ENCODE assay signal across 9 cellular contexts in the genomic region with DNA sequence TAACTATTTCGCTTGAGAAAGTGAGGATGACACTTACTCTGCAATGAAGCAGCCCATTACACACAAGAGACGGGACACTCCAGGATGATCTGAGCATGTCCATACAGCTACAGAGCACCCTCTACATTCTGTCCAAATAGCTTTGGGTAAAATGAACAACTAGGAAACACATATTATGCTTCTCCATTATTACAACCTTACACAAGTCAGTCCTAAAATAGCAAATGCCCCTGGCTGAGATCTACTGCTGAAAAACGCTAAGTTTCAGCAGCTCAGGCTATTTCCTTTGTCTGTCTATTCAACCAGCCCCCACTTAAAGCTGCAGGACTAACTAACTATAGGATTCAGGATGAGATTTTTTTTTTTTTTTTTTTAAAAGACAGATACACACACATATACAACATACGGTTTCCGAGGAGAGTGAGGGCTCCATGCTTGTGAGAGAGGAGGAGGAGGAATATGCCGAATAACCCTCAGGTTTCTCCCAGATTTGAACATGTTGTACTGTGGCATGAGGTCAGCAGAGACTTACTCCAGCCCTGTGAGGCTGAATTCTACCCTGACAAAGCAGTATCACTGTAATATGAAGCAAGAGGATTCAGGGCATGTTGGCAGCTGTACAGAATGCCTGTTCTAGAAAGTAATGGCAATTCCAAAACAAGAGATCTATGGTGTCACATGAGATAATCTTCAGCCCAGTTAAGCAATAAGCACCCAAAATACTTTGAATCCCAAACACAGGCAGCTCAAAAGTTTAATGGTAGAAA.
DNase-seq lines count a peak whose midpoint lies in the region; ATAC-seq and TF ChIP-seq lines count a peak whose summit lies in the region.
"Had no signal": no experiment of that assay in that cellular context is flagged by ENCODE, and none has a peak within 500 bp of the region (broad histone marks: within the 10 kb centered on the region; RNA-seq: fewer than 3 reads in every experiment).

No MANE protein-coding gene starts in this region.

- H3K9me3 Mint-ChIP-seq in endodermal cell = no peaks in the 10 kb centered on the region
- H3K9me3 Mint-ChIP-seq: dendritic cell treated with granulocyte-macrophage colony-stimulating factor and Interleukin-4, amounts not matched to agents 40 ng/mL and 50 ng/mL, for 4 days had no signal

- TF ChIP-seq POLR2A in transverse colon (IDR thresholded peaks at IDR 0.05) = no peak

- ATAC-seq in HG03439 (IDR thresholded peaks at IDR 0.05; ENCODE audit: unreplicated experiment) (no peak), GM18511 (IDR thresholded peaks at IDR 0.05; ENCODE audit: unreplicated experiment) (no peak), GM18870 (IDR thresholded peaks at IDR 0.05; ENCODE audit: unreplicated experiment) (no peak)

- no peak overlapping the region for H3K4me3 Mint-ChIP-seq in endodermal cell
- H3K4me3 Mint-ChIP-seq: dendritic cell treated with granulocyte-macrophage colony-stimulating factor and Interleukin-4, amounts not matched to agents 40 ng/mL and 50 ng/mL, for 4 days had no signal

- H3K36me3 Mint-ChIP-seq in endodermal cell (ENCODE audit: low read depth) = peaks cover 2% of the 10 kb centered on the region

- DNase-seq in NCI-H2196 treated with DMSO at 0.1 percent for 48 hours (lab: John Stamatoyannopoulos, UW; ENCODE audit: unreplicated experiment) = peak; percentile 38
- peak; percentile 52 for DNase-seq in epithelial cell of proximal tubule (ENCODE audit: low read depth)
- DNase-seq in midbrain (lab: John Stamatoyannopoulos, UW) = peak; percentile 45
- peak; percentile 29 for DNase-seq in transverse colon
- no peak for DNase-seq in endodermal cell

- H3K9ac ChIP-seq in endodermal cell (ENCODE audit: extremely low read depth, low read length, poor library complexity, severe bottlenecking) = no peak overlapping the region

- no peak overlapping the region for H3K27ac Mint-ChIP-seq in endodermal cell
- H3K27ac Mint-ChIP-seq: dendritic cell treated with granulocyte-macrophage colony-stimulating factor and Interleukin-4, amounts not matched to agents 40 ng/mL and 50 ng/mL, for 4 days had no signal

- TF ChIP-seq CTCF in epithelial cell of proximal tubule (conservative IDR thresholded peaks at IDR 0.05; ENCODE audit: low read depth, low read length) = no peak
- TF ChIP-seq CTCF in transverse colon (IDR thresholded peaks at IDR 0.05) = no peak
- TF ChIP-seq CTCF in endodermal cell (conservative IDR thresholded peaks at IDR 0.05) = no peak

- H3K27me3 Mint-ChIP-seq in endodermal cell (ENCODE audit: insufficient read depth) = no peaks in the 10 kb centered on the region
- H3K27me3 Mint-ChIP-seq: dendritic cell treated with granulocyte-macrophage colony-stimulating factor and Interleukin-4, amounts not matched to agents 40 ng/mL and 50 ng/mL, for 4 days had no signal

- H3K27ac ChIP-seq in transverse colon = peak overlapping the region; percentile 15 to 64 (median 29)
- H3K27ac ChIP-seq in endodermal cell (ENCODE audit: low read depth, low read length) = no peak overlapping the region

- H3K9me3 ChIP-seq in transverse colon = no peaks in the 10 kb centered on the region
- no peaks in the 10 kb centered on the region for H3K9me3 ChIP-seq in endodermal cell (ENCODE audit: control insufficient read depth, low read length)

- in situ Hi-C loops in transverse colon (cut with MboI; ENCODE audit: low pct_ligation_motif_present in 1 of 4, low pct_unique_long_range_greater_than_20kb in 1 of 4, low sequenced_read_pairs in 3 of 4) = no loop called here

- H3K27me3 ChIP-seq in transverse colon (no peaks in the 10 kb centered on the region), endodermal cell (ENCODE audit: control insufficient read depth, insufficient read depth, low read length, poor library complexity, severe bottlenecking) (no peaks in the 10 kb centered on the region)

- H3K4me1 ChIP-seq in transverse colon = peaks cover 0 to 26% (median 3%) of the 10 kb centered on the region in 4 donors
- no peaks in the 10 kb centered on the region for H3K4me1 ChIP-seq in endodermal cell (ENCODE audit: control insufficient read depth, insufficient read depth, low read length)

- H3K4me3 ChIP-seq in epithelial cell of proximal tubule (ENCODE audit: low read depth, low read length) (peak overlapping the region; percentile 34), transverse colon (no peak overlapping the region), endodermal cell (ENCODE audit: low read length) (no peak overlapping the region)

- TF ChIP-seq EP300 in transverse colon (IDR thresholded peaks at IDR 0.05; ENCODE audit: low read depth) = no peak

- WGBS in transverse colon (ENCODE audit: low coverage in 1 of 2), 2 donors = 74 to 75% methylated on average over 5 to 6 of the region's 6 CpGs
- whole genome bisulfite sequencing in endodermal cell (ENCODE audit: insufficient coverage in 1 of 2, insufficient read length in 1 of 2), 2 experiments = 56 to 80% methylated on average over 2 to 6 of the region's 6 CpGs

- H3K36me3 ChIP-seq in transverse colon (no peaks in the 10 kb centered on the region), endodermal cell (ENCODE audit: control insufficient read depth, insufficient read depth, low read length) (peaks cover 4% of the 10 kb centered on the region)

- H3K4me1 Mint-ChIP-seq in endodermal cell = peaks cover 42% of the 10 kb centered on the region

- intact Hi-C loops in transverse colon (cut with DNase I; ENCODE audit: low total_unique reads) = no loop called here
